Comparison of ENCODE assay signal across 11 cellular contexts in the genomic region with DNA sequence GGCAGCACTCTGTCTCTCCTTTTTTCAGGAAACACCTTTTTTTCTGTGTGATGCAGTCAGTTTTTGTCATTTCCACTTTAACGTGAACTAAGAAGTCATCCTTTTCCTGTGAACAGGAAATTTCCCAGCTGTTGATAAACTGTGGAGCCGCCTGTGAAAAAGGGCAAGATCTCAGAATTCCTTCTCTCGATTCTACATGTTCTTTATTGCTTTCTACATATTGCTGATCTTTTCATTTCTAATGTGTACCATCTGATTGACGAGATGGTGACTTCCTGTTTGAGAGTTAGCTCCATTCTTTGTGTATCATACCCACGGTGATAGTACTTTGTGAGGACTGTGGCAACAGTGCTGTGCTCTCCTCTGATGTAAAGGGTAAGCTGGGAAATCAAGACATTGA. TPM values are rescaled to one million over a fixed set of nuclear protein-coding genes. Genes with fewer than 3 reads are reported as not detected.
DNase-seq lines count a peak whose midpoint lies in the region; ATAC-seq lines count a peak whose summit lies in the region.
"Had no signal": no experiment of that assay in that cellular context is flagged by ENCODE, and none has a peak within 500 bp of the region (broad histone marks: within the 10 kb centered on the region; RNA-seq: fewer than 3 reads in every experiment).

No MANE protein-coding gene starts in this region.

- intact Hi-C loops in activated CD4-positive, alpha-beta T cell treated with anti-CD3 and anti-CD28 coated beads for 36 hours (cut with DNase I, micrococcal nuclease) = no loop called here

- H3K9me3 Mint-ChIP-seq in activated CD4-positive, alpha-beta T cell treated with anti-CD3 and anti-CD28 coated beads for 36 hours (ENCODE audit: low read depth) = no peaks in the 10 kb centered on the region
- no peaks in the 10 kb centered on the region for H3K9me3 Mint-ChIP-seq in central memory CD8-positive, alpha-beta T cell
- no peaks in the 10 kb centered on the region for H3K9me3 Mint-ChIP-seq in stimulated activated naive B cell treated with anti-CD40 and anti-IgM and Interleukin-4, amounts not matched to agents 10 μg/mL and 1 μg/mL and 100 μg/mL, for 72 hours
- H3K9me3 Mint-ChIP-seq: type B pancreatic cell had no signal

- ATAC-seq in activated CD4-positive, alpha-beta T cell treated with anti-CD3 and anti-CD28 coated beads for 36 hours = peak; percentile 81
- peak; percentile 64 for ATAC-seq in HG03175 (IDR thresholded peaks at IDR 0.05; ENCODE audit: unreplicated experiment)
- peak; percentile 58 for ATAC-seq in central memory CD8-positive, alpha-beta T cell (replicated peaks; ENCODE audit: extremely low read depth, poor library complexity, severe bottlenecking)
- ATAC-seq in stimulated activated naive B cell treated with anti-CD40 and anti-IgM and Interleukin-4, amounts not matched to agents 10 μg/mL and 1 μg/mL and 100 μg/mL, for 72 hours (replicated peaks) = peak; percentile 54 to 72
- ATAC-seq: Right ventricle myocardium inferior had no signal

- peak overlapping the region; percentile 74 for H3K4me3 Mint-ChIP-seq in activated CD4-positive, alpha-beta T cell treated with anti-CD3 and anti-CD28 coated beads for 36 hours
- peak overlapping the region; percentile 72 for H3K4me3 Mint-ChIP-seq in central memory CD8-positive, alpha-beta T cell
- H3K4me3 Mint-ChIP-seq in stimulated activated naive B cell treated with anti-CD40 and anti-IgM and Interleukin-4, amounts not matched to agents 10 μg/mL and 1 μg/mL and 100 μg/mL, for 72 hours = peak overlapping the region; percentile 79 to 82
- H3K4me3 Mint-ChIP-seq: type B pancreatic cell had no signal

- no peak for DNase-seq in activated CD4-positive, alpha-beta T cell treated with anti-CD3 and anti-CD28 coated beads for 36 hours
- DNase-seq in activated CD4-positive, alpha-beta T cell treated with anti-CD3 and anti-CD28 coated beads, Interleukin-2, amount 50 U/mL, for 1 hour = no peak
- DNase-seq in central memory CD8-positive, alpha-beta T cell (ENCODE audit: low spot score in 2 of 2) = no peak
- no peak for DNase-seq in stimulated activated naive B cell treated with anti-CD40 and anti-IgM and Interleukin-4, amounts not matched to agents 10 μg/mL and 1 μg/mL and 100 μg/mL, for 72 hours
- DNase-seq in stimulated activated CD4-positive, alpha-beta T cell treated with anti-CD3 and anti-CD28 coated beads, Interleukin-2, amount 100 ng/mL, for 24 hours = no peak
- DNase-seq in DMS 273 treated with DMSO at 0.1 percent for 48 hours (lab: John Stamatoyannopoulos, UW) (no peak), nucleus accumbens (lab: John Stamatoyannopoulos, UW) (no peak)
- DNase-seq: NCI-H1417 had no signal

- no peaks in the 10 kb centered on the region for H3K36me3 Mint-ChIP-seq in activated CD4-positive, alpha-beta T cell treated with anti-CD3 and anti-CD28 coated beads for 36 hours (ENCODE audit: low read depth)
- H3K36me3 Mint-ChIP-seq in central memory CD8-positive, alpha-beta T cell (ENCODE audit: insufficient read depth) = peaks cover 5% of the 10 kb centered on the region
- no peaks in the 10 kb centered on the region for H3K36me3 Mint-ChIP-seq in stimulated activated naive B cell treated with anti-CD40 and anti-IgM and Interleukin-4, amounts not matched to agents 10 μg/mL and 1 μg/mL and 100 μg/mL, for 72 hours

- H3K27me3 Mint-ChIP-seq in activated CD4-positive, alpha-beta T cell treated with anti-CD3 and anti-CD28 coated beads for 36 hours = no peaks in the 10 kb centered on the region
- H3K27me3 Mint-ChIP-seq in central memory CD8-positive, alpha-beta T cell = no peaks in the 10 kb centered on the region
- H3K27me3 Mint-ChIP-seq in stimulated activated naive B cell treated with anti-CD40 and anti-IgM and Interleukin-4, amounts not matched to agents 10 μg/mL and 1 μg/mL and 100 μg/mL, for 72 hours = no peaks in the 10 kb centered on the region
- H3K27me3 Mint-ChIP-seq: type B pancreatic cell had no signal

- POLR2A ChIA-PET in activated CD4-positive, alpha-beta T cell treated with anti-CD3 and anti-CD28 coated beads for 36 hours (lab: Charles Lee) = interaction anchor here (0.5 to 0.9 kb wide), 2 partner anchors 10 to 25 kb away, joined by 3 to 4 read pairs; no protein-coding TSS in a partner anchor

- peak overlapping the region; percentile 91 for H3K27ac Mint-ChIP-seq in activated CD4-positive, alpha-beta T cell treated with anti-CD3 and anti-CD28 coated beads for 36 hours
- H3K27ac Mint-ChIP-seq in central memory CD8-positive, alpha-beta T cell (ENCODE audit: low read depth) = peak overlapping the region; percentile 87
- peak overlapping the region; percentile 87 for H3K27ac Mint-ChIP-seq in stimulated activated naive B cell treated with anti-CD40 and anti-IgM and Interleukin-4, amounts not matched to agents 10 μg/mL and 1 μg/mL and 100 μg/mL, for 72 hours
- H3K27ac Mint-ChIP-seq: type B pancreatic cell had no signal

- peaks cover 78% of the 10 kb centered on the region for H3K4me1 Mint-ChIP-seq in activated CD4-positive, alpha-beta T cell treated with anti-CD3 and anti-CD28 coated beads for 36 hours
- H3K4me1 Mint-ChIP-seq in central memory CD8-positive, alpha-beta T cell = peaks cover 66% of the 10 kb centered on the region
- H3K4me1 Mint-ChIP-seq in stimulated activated naive B cell treated with anti-CD40 and anti-IgM and Interleukin-4, amounts not matched to agents 10 μg/mL and 1 μg/mL and 100 μg/mL, for 72 hours = peaks cover 33 to 61% of the 10 kb centered on the region in 2 donors

- CTCF ChIA-PET in activated CD4-positive, alpha-beta T cell treated with anti-CD3 and anti-CD28 coated beads for 36 hours (lab: Charles Lee) = interaction anchor here (0.6 to 4.6 kb wide), 12 partner anchors 11 to 80 kb away, joined by 3 to 44 read pairs (median 3); no protein-coding TSS in a partner anchor

RNA-seq across cellular contexts. Expression of a gene that starts 50.4 kb away (rescaled TPM):
- total RNA-seq in activated CD4-positive, alpha-beta T cell treated with anti-CD3 and anti-CD28 coated beads for 36 hours = 100 to 1,000 TPM in 1 of 2 experiments, 10 to 100 TPM in 1; 72.5 to 101 TPM
